12 cellular contexts compared by ENCODE assay signal in the genomic region with DNA sequence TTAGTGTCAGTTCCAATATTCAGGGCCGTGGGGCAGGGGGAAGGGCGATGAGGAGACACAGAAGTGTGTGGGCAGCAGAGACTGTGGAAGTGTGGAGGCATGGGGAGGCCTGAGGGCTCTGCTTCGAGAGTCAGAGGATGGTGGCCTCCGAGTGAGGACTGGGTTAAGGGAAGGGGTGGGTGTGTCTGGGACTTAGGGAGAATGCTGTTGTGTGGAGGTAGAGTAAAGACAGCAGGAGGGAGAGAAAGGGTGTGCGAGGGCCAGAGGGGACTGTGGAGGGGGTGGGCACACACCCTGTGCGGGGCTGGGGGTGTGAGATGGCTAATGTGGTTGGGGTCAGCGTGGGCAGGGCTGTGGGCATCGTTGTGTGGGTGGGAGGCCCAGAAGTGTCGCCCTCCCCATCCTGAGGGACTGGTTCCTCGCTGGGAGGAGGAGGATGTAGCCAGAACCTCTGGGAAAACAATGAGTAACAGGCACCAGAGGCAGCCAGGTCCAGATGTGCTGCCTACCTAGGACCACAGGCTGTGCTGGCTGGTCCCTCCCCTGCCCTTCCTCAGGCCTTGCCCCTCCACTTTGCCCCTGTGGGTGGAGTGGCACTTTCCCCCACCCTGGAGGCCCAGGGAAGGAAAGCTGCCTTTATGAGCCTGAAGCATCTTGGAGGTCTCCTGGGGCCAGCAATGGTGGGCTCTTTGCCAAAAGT. TPM values are rescaled to one million over a fixed set of nuclear protein-coding genes. Genes with fewer than 3 reads are reported as not detected.
DNase-seq lines count a peak whose midpoint lies in the region; ATAC-seq and TF ChIP-seq lines count a peak whose summit lies in the region.
"Had no signal": no experiment of that assay in that cellular context is flagged by ENCODE, and none has a peak within 500 bp of the region (broad histone marks: within the 10 kb centered on the region; RNA-seq: fewer than 3 reads in every experiment).

No MANE protein-coding gene starts in this region.

- H3K9me3 Mint-ChIP-seq in activated T-cell treated with anti-CD3 and anti-CD28 coated beads, Interleukin-2, amount 50 U/mL, for 24 hours, result no peaks in the 10 kb centered on the region
- H3K9me3 Mint-ChIP-seq in stimulated activated effector memory CD8-positive, alpha-beta T cell treated with anti-CD3 and anti-CD28 coated beads, Interleukin-12 subunit alpha, Interleukin-12 subunit beta, amount 100 ng/mL, for 72 hours, result no peaks in the 10 kb centered on the region
- H3K9me3 Mint-ChIP-seq: neural crest cell had no signal

- no peak overlapping the region for H2BK15ac ChIP-seq in IMR-90 (ENCODE audit: low read depth, low read length)

- peak overlapping the region; percentile 65 for H3K4me3 Mint-ChIP-seq in activated T-cell treated with anti-CD3 and anti-CD28 coated beads, Interleukin-2, amount 50 U/mL, for 24 hours
- peak overlapping the region; percentile 42 for H3K4me3 Mint-ChIP-seq in stimulated activated effector memory CD8-positive, alpha-beta T cell treated with anti-CD3 and anti-CD28 coated beads, Interleukin-12 subunit alpha, Interleukin-12 subunit beta, amount 100 ng/mL, for 72 hours

- H3K9ac ChIP-seq in IMR-90 (ENCODE audit: low read depth, low read length), result no peak overlapping the region

- H3K27ac ChIP-seq in IMR-90 (ENCODE audit: insufficient read depth, low read length) (peak overlapping the region; percentile 41), adrenal gland (peak overlapping the region in 3 of 5 donors; percentile 33 to 66 (median 65)), esophagus muscularis mucosa (replicated peaks in 1 of 4) (peak overlapping the region in 1 of 4 donors; percentile 26)

- TF ChIP-seq POLR2A in IMR-90 (IDR thresholded peaks at IDR 0.05; ENCODE audit: low read depth, low read length) (no peak), adrenal gland (IDR thresholded peaks at IDR 0.05) (no peak), esophagus muscularis mucosa (IDR thresholded peaks at IDR 0.05; ENCODE audit: low read depth) (no peak)

- H2BK20ac ChIP-seq in IMR-90 (ENCODE audit: low read depth, low read length), result peak overlapping the region; percentile 67; the same call in 1 of the 2 replicates

- H2AK5ac ChIP-seq in IMR-90 (ENCODE audit: low read depth, low read length), result peak overlapping the region; percentile 94

- peaks cover 62% of the 10 kb centered on the region for H3K4me1 Mint-ChIP-seq in activated T-cell treated with anti-CD3 and anti-CD28 coated beads, Interleukin-2, amount 50 U/mL, for 24 hours (ENCODE audit: low read depth)
- H3K4me1 Mint-ChIP-seq in stimulated activated effector memory CD8-positive, alpha-beta T cell treated with anti-CD3 and anti-CD28 coated beads, Interleukin-12 subunit alpha, Interleukin-12 subunit beta, amount 100 ng/mL, for 72 hours, result peaks cover 30% of the 10 kb centered on the region

- H3K36me3 ChIP-seq in IMR-90 (ENCODE audit: control insufficient read depth, insufficient read depth, low read length) (peaks cover 7% of the 10 kb centered on the region), adrenal gland (replicated peaks in 1 of 2) (no peaks in the 10 kb centered on the region), esophagus muscularis mucosa (peaks cover 0 to 11% (median 8%) of the 10 kb centered on the region in 4 donors)

- H3K27me3 ChIP-seq in IMR-90 (ENCODE audit: control insufficient read depth, insufficient read depth, low read length) (no peaks in the 10 kb centered on the region), adrenal gland (no peaks in the 10 kb centered on the region), esophagus muscularis mucosa (no peaks in the 10 kb centered on the region)
- H3K27me3 ChIP-seq: spleen had no signal

- peak overlapping the region; percentile 92 for H3K27ac Mint-ChIP-seq in activated T-cell treated with anti-CD3 and anti-CD28 coated beads, Interleukin-2, amount 50 U/mL, for 24 hours
- H3K27ac Mint-ChIP-seq in stimulated activated effector memory CD8-positive, alpha-beta T cell treated with anti-CD3 and anti-CD28 coated beads, Interleukin-12 subunit alpha, Interleukin-12 subunit beta, amount 100 ng/mL, for 72 hours, result peak overlapping the region; percentile 93

- peak overlapping the region; percentile 28; the same call in 1 of the 2 replicates for H3K23ac ChIP-seq in IMR-90 (ENCODE audit: low read depth, low read length)

- TF ChIP-seq CTCF in IMR-90 (conservative IDR thresholded peaks at IDR 0.05; ENCODE audit: low read depth, low read length) (no peak), adrenal gland (IDR thresholded peaks at IDR 0.05) (no peak), esophagus muscularis mucosa (IDR thresholded peaks at IDR 0.05) (no peak)

- intact Hi-C loops in IMR-90 (cut with micrococcal nuclease) (no loop called here), adrenal gland (cut with DNase I) (no loop called here), esophagus muscularis mucosa (cut with DNase I) (no loop called here)

- H2AFZ ChIP-seq in IMR-90 (replicated peaks; ENCODE audit: low read length, poor library complexity), result peak overlapping the region; percentile 59

- no peak for DNase-seq in activated T-cell treated with anti-CD3 and anti-CD28 coated beads, Interleukin-2, amount 50 U/mL, for 24 hours
- DNase-seq in activated T-cell treated with anti-CD3 and anti-CD28 coated beads, Interleukin-2, amount 50 U/mL, for 48 hours, result no peak
- DNase-seq in IMR-90, result no peak
- no peak for DNase-seq in adrenal gland
- DNase-seq in stimulated activated effector memory CD8-positive, alpha-beta T cell treated with anti-CD3 and anti-CD28 coated beads, Interleukin-12 subunit alpha, Interleukin-12 subunit beta, amount 100 ng/mL, for 72 hours (ENCODE audit: low spot score in 2 of 2), result no peak
- DNase-seq in esophagus muscularis mucosa (ENCODE audit: extremely low spot score), result no peak
- DNase-seq in inferior parietal cortex (ENCODE audit: extremely low spot score), result no peak
- DNase-seq: left cardiac atrium, NCI-H1105 treated with DMSO at 0.1 percent for 48 hours, spleen had no signal

- H3K4me3 ChIP-seq in IMR-90 (ENCODE audit: insufficient read depth, low read depth, low read length) (no peak overlapping the region), adrenal gland (no peak overlapping the region), esophagus muscularis mucosa (no peak overlapping the region)
- H3K4me3 ChIP-seq: spleen had no signal

- H3K4me1 ChIP-seq in IMR-90 (ENCODE audit: control insufficient read depth, insufficient read depth, low read length), result peaks cover 13% of the 10 kb centered on the region
- H3K4me1 ChIP-seq in adrenal gland (replicated peaks in 1 of 2), result peaks cover 19 to 36% of the 10 kb centered on the region in 2 donors
- H3K4me1 ChIP-seq in esophagus muscularis mucosa, result peaks cover 19 to 48% (median 43%) of the 10 kb centered on the region in 4 donors

- peaks cover 14% of the 10 kb centered on the region for H3K9me1 ChIP-seq in IMR-90 (ENCODE audit: insufficient read depth, low read length)

- peaks cover 38 to 63% of the 10 kb centered on the region in 2 experiments for H3K79me1 ChIP-seq in IMR-90 (ENCODE audit: low read depth in 1 of 2, low read length in 2 of 2)

- no peak for TF ChIP-seq RAD21 in IMR-90 (IDR thresholded peaks at IDR 0.05; ENCODE audit: low read length)

- ATAC-seq in IMR-90 (ENCODE audit: low read depth) (no peak), GM18511 (IDR thresholded peaks at IDR 0.05; ENCODE audit: unreplicated experiment) (no peak)
- ATAC-seq in stimulated activated effector memory CD8-positive, alpha-beta T cell treated with anti-CD3 and anti-CD28 coated beads, Interleukin-12 subunit alpha, Interleukin-12 subunit beta, amount 100 ng/mL, for 72 hours, result no peak
- ATAC-seq: left cardiac atrium had no signal

- H2AK9ac ChIP-seq in IMR-90 (replicated peaks; ENCODE audit: low read depth, low read length, poor library complexity), result peak overlapping the region; percentile 79

- no peak for TF ChIP-seq EP300 in esophagus muscularis mucosa (IDR thresholded peaks at IDR 0.05)

- H4K20me1 ChIP-seq in IMR-90 (ENCODE audit: insufficient read depth, low read length), result peaks cover 16% of the 10 kb centered on the region

- H3K18ac ChIP-seq in IMR-90 (ENCODE audit: low read depth, low read length), result peak overlapping the region; percentile 20

- peak overlapping the region; percentile 73 for H3K4ac ChIP-seq in IMR-90 (ENCODE audit: low read depth, low read length)

- peak overlapping the region; percentile 48; the same call in 1 of the 2 replicates for H4K91ac ChIP-seq in IMR-90 (ENCODE audit: insufficient read depth, low read depth, low read length)

- dilution Hi-C loops in IMR-90 (cut with HindIII; ENCODE audit: low sequenced_read_pairs, unreplicated experiment), result no loop called here

- WGBS in IMR-90 (ENCODE audit: extremely low coverage in 2 of 2, insufficient read length in 1 of 2), 2 experiments, result 75% methylated on average over 4 of the region's 10 CpGs; no CpG with 5 or more reads in 1 of the 2 experiments
- 59 to 76% (median 73%) methylated on average over 9 to 10 of the region's 10 CpGs for WGBS in adrenal gland, 4 donors
- 69% methylated on average over 10 of the region's 10 CpGs for WGBS in esophagus muscularis mucosa

- 0 out of 2 replicates have a peak overlapping the region, but pooled peaks have one; percentile 3 for H4K5ac ChIP-seq in IMR-90 (ENCODE audit: low read depth, low read length)

- no peaks in the 10 kb centered on the region for H3K27me3 Mint-ChIP-seq in activated T-cell treated with anti-CD3 and anti-CD28 coated beads, Interleukin-2, amount 50 U/mL, for 24 hours

- POLR2A ChIA-PET in IMR-90 (lab: Charles Lee; ENCODE audit: unreplicated experiment), result interaction anchor here (0.5 kb wide), 1 partner anchor 99 kb away, joined by 3 read pairs; no protein-coding TSS in a partner anchor

- in situ Hi-C loops in IMR-90 (cut with MboI; ENCODE audit: low sequenced_read_pairs), result no loop called here

- CTCF ChIA-PET in IMR-90 (lab: Yijun Ruan, JAX), result no interaction called here

- no TSS peak for BruUV-seq in IMR-90 (replicated peaks; lab: Mats Ljungman, UMichigan)

- H3K56ac ChIP-seq in IMR-90 (ENCODE audit: extremely low read depth, insufficient read depth, low read length), result no peak overlapping the region

- peak overlapping the region; percentile 80 for H2BK5ac ChIP-seq in IMR-90 (ENCODE audit: low read depth, low read length, poor library complexity, severe bottlenecking)

- peak overlapping the region; percentile 61 for H2BK120ac ChIP-seq in IMR-90 (ENCODE audit: low read depth, low read length)

- H3K14ac ChIP-seq in IMR-90 (replicated peaks; ENCODE audit: low read depth, low read length), result peak overlapping the region; percentile 61

- peak overlapping the region in 1 of 2 experiments; percentile 74; a peak in 2 of 4 replicates for H4K8ac ChIP-seq in IMR-90 (ENCODE audit: low read depth in 2 of 2, low read length in 2 of 2)

- peak overlapping the region; percentile 58 for H3K4me2 ChIP-seq in IMR-90 (ENCODE audit: low read depth, low read length)

- H3K9me3 ChIP-seq in IMR-90 (ENCODE audit: control insufficient read depth, insufficient read depth, low read length), result no peaks in the 10 kb centered on the region
- no peaks in the 10 kb centered on the region for H3K9me3 ChIP-seq in adrenal gland (replicated peaks in 1 of 3)
- no peaks in the 10 kb centered on the region for H3K9me3 ChIP-seq in esophagus muscularis mucosa
- H3K9me3 ChIP-seq: spleen had no signal

- H3K36me3 Mint-ChIP-seq in activated T-cell treated with anti-CD3 and anti-CD28 coated beads, Interleukin-2, amount 50 U/mL, for 24 hours (ENCODE audit: low read depth), result peaks cover 47% of the 10 kb centered on the region
- peaks cover 59% of the 10 kb centered on the region for H3K36me3 Mint-ChIP-seq in stimulated activated effector memory CD8-positive, alpha-beta T cell treated with anti-CD3 and anti-CD28 coated beads, Interleukin-12 subunit alpha, Interleukin-12 subunit beta, amount 100 ng/mL, for 72 hours

RNA-seq across cellular contexts. Expression of a gene that starts 4.2 kb away (rescaled TPM):
- total RNA-seq in IMR-90 (2012; rRNA removed) (3.8 and 4.4 TPM in 2 replicates), adrenal gland (10 to 100 TPM; 17.7 to 50.1 (median 34.5) TPM), esophagus muscularis mucosa (10 to 100 TPM; 31.1 to 45.3 (median 38.7) TPM)
- polyA plus RNA-seq in IMR-90 (2012; rRNA removed) (21.6 and 26.4 TPM in 2 replicates), adrenal gland (10 to 100 TPM; 14.0 to 73.4 (median 69.5) TPM)
- 11.6 and 19.9 TPM in 2 replicates for polyA plus RNA-seq in IMR-90 (2012; cell fraction: cytosol; rRNA removed)
- polyA plus RNA-seq in IMR-90 (2012; cell fraction: nucleus; rRNA removed; ENCODE audit: low replicate concordance), result 70.4 and 183 TPM in 2 replicates

RNA-seq across cellular contexts. Expression of a gene that starts 4.4 kb away (rescaled TPM):
- total RNA-seq in IMR-90 (2012; rRNA removed) (29.8 and 57.5 TPM in 2 replicates), adrenal gland (10 to 100 TPM; 36.2 to 89.5 (median 41.5) TPM), esophagus muscularis mucosa (100 to 1,000 TPM in 1 of 4 donors, 10 to 100 TPM in 3; 47.3 to 139 (median 62.6) TPM)
- polyA plus RNA-seq in IMR-90 (2012; rRNA removed) (36.7 and 46.0 TPM in 2 replicates), adrenal gland (100 to 1,000 TPM in 1 of 3 donors, 10 to 100 TPM in 2; 35.6 to 116 (median 50.8) TPM)
- polyA plus RNA-seq in IMR-90 (2012; cell fraction: cytosol; rRNA removed), result 18.7 and 18.8 TPM in 2 replicates
- polyA plus RNA-seq in IMR-90 (2012; cell fraction: nucleus; rRNA removed; ENCODE audit: low replicate concordance), result 3.1 and 12.3 TPM in 2 replicates

RNA-seq across cellular contexts. Expression of a gene that starts 15.5 kb away (rescaled TPM):
- total RNA-seq in IMR-90 (2012; rRNA removed), result 27.1 and 34.4 TPM in 2 replicates
- 67.5 and 74.2 TPM in 2 replicates for polyA plus RNA-seq in IMR-90 (2012; rRNA removed)
- 38.0 and 47.1 TPM in 2 replicates for polyA plus RNA-seq in IMR-90 (2012; cell fraction: cytosol; rRNA removed)
- polyA plus RNA-seq in IMR-90 (2012; cell fraction: nucleus; rRNA removed; ENCODE audit: low replicate concordance), result 16.4 and 30.6 TPM in 2 replicates
- total RNA-seq in adrenal gland, result 10 to 100 TPM; 23.7 to 61.4 (median 39.8) TPM
- polyA plus RNA-seq in adrenal gland, result 10 to 100 TPM; 19.7 to 51.1 (median 25.5) TPM
- total RNA-seq in esophagus muscularis mucosa, result 10 to 100 TPM; 29.7 to 46.4 (median 34.4) TPM

RNA-seq across cellular contexts. Expression of a gene that starts 36.5 kb away (rescaled TPM):
- total RNA-seq in IMR-90 (2012; rRNA removed) (15.6 and 16.4 TPM in 2 replicates), adrenal gland (10 to 100 TPM; 19.5 to 36.3 (median 28.6) TPM), esophagus muscularis mucosa (10 to 100 TPM; 24.5 to 29.0 (median 26.0) TPM)
- polyA plus RNA-seq in IMR-90 (2012; rRNA removed) (20.5 and 21.0 TPM in 2 replicates), adrenal gland (10 to 100 TPM in 1 of 3 donors, 1 to 10 TPM in 2; 9.8 to 23.7 (median 10.0) TPM)
- 22.9 and 28.0 TPM in 2 replicates for polyA plus RNA-seq in IMR-90 (2012; cell fraction: cytosol; rRNA removed)
- 15.8 and 20.5 TPM in 2 replicates for polyA plus RNA-seq in IMR-90 (2012; cell fraction: nucleus; rRNA removed; ENCODE audit: low replicate concordance)
